ENCODE assay signal across 25 cellular contexts in the genomic region with DNA sequence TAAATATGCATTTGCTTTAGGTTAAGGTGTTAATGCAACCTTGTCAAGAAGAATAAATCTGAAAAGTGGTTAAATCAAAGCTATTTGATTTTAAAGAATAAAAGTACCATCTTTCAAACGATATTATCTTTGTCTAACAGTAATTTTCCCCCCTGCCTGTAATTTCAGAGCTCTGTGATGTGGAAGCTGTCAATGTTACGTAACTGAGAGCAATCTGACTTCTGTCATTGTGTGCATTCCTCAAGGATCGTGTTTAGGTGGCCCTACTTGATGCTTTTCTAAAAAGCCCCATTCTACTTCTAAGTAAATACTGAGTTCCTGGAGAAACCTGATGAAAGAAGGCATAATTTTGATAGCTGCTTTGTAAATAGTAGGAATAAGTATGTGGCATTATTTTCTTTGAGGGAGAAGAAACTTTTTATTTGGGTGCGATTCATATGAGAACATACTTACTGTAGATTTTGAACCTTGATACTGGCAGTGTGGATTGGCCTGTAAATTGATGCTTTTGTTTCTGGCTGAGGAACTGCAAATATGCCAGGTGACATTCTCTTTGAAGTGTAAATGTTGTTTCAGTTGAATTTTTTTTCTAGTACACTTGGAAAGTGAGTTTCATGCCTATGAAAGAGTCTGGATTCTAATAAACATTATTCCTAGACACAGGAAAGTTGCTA.
"Had no signal": no experiment of that assay in that cellular context is flagged by ENCODE, and none has a peak within 500 bp of the region (broad histone marks: within the 10 kb centered on the region; RNA-seq: fewer than 3 reads in every experiment).

No MANE protein-coding gene starts in this region.

- H3K27ac Mint-ChIP-seq: activated B cell treated with CpG ODN at 0.5 μM for 24 hours; activated CD4-positive, alpha-beta memory T cell treated with anti-CD3 and anti-CD28 coated beads for 36 hours; activated CD4-positive, alpha-beta T cell treated with anti-CD3 and anti-CD28 coated beads, Interleukin-2, amount 10 ng/mL, durations not matched to agents 7 days and 5 days; activated naive CD4-positive, alpha-beta T cell treated with anti-CD3 and anti-CD28 coated beads, Interleukin-2, amount 10 ng/mL, durations not matched to agents 7 days and 5 days; activated naive CD8-positive, alpha-beta T cell treated with anti-CD3 and anti-CD28 coated beads for 36 hours; activated T-helper 2 cell treated with anti-CD3 and anti-CD28 coated beads, Interferon-gamma antibody, Interleukin-2, Interleukin-4, amounts not matched to agents 10 μg/mL and 5 μg/mL and 100 μg/mL, durations not matched to agents 14 hours and 24 hours and 36 hours; T-helper 17 cell had no signal

- H3K4me1 Mint-ChIP-seq: activated B cell treated with CpG ODN at 0.5 μM for 24 hours; activated CD4-positive, alpha-beta T cell treated with anti-CD3 and anti-CD28 coated beads, Interleukin-2, amount 10 ng/mL, durations not matched to agents 7 days and 5 days; activated naive CD4-positive, alpha-beta T cell treated with anti-CD3 and anti-CD28 coated beads, Interleukin-2, amount 10 ng/mL, durations not matched to agents 7 days and 5 days; activated naive CD8-positive, alpha-beta T cell treated with anti-CD3 and anti-CD28 coated beads for 36 hours; T-helper 17 cell had no signal

- ATAC-seq: SK-N-SH treated with all-trans-retinoic acid at 6 μM for 48 hours, T-helper 17 cell had no signal

- H3K4me3 Mint-ChIP-seq: activated B cell treated with CpG ODN at 0.5 μM for 24 hours; activated CD4-positive, alpha-beta memory T cell treated with anti-CD3 and anti-CD28 coated beads for 36 hours; activated CD4-positive, alpha-beta T cell treated with anti-CD3 and anti-CD28 coated beads, Interleukin-2, amount 10 ng/mL, durations not matched to agents 7 days and 5 days; activated naive CD4-positive, alpha-beta T cell treated with anti-CD3 and anti-CD28 coated beads, Interleukin-2, amount 10 ng/mL, durations not matched to agents 7 days and 5 days; activated naive CD8-positive, alpha-beta T cell treated with anti-CD3 and anti-CD28 coated beads for 36 hours; T-helper 17 cell had no signal

- H3K36me3 Mint-ChIP-seq: activated CD4-positive, alpha-beta memory T cell treated with anti-CD3 and anti-CD28 coated beads for 36 hours; activated naive CD4-positive, alpha-beta T cell treated with anti-CD3 and anti-CD28 coated beads, Interleukin-2, amount 10 ng/mL, durations not matched to agents 7 days and 5 days; activated naive CD8-positive, alpha-beta T cell treated with anti-CD3 and anti-CD28 coated beads for 36 hours had no signal

- H3K9me3 Mint-ChIP-seq: activated B cell treated with CpG ODN at 0.5 μM for 24 hours; activated naive CD8-positive, alpha-beta T cell treated with anti-CD3 and anti-CD28 coated beads for 36 hours had no signal

- H3K27me3 Mint-ChIP-seq: activated CD4-positive, alpha-beta memory T cell treated with anti-CD3 and anti-CD28 coated beads for 36 hours; activated CD4-positive, alpha-beta T cell treated with anti-CD3 and anti-CD28 coated beads, Interleukin-2, amount 10 ng/mL, durations not matched to agents 7 days and 5 days; activated naive CD4-positive, alpha-beta T cell treated with anti-CD3 and anti-CD28 coated beads, Interleukin-2, amount 10 ng/mL, durations not matched to agents 7 days and 5 days; activated naive CD8-positive, alpha-beta T cell treated with anti-CD3 and anti-CD28 coated beads for 36 hours; T-helper 17 cell had no signal

- FAIRE-seq: TTC549 had no signal

- DNase-seq: activated B cell treated with CpG ODN at 0.5 μM for 24 hours; activated CD4-positive, alpha-beta memory T cell treated with anti-CD3 and anti-CD28 coated beads for 36 hours; activated CD4-positive, alpha-beta T cell treated with anti-CD3 and anti-CD28 coated beads for 1 hour; activated CD4-positive, alpha-beta T cell treated with anti-CD3 and anti-CD28 coated beads, Interleukin-2, amount 10 ng/mL, durations not matched to agents 7 days and 5 days; activated gamma-delta T cell treated with Interleukin-2 at 50 U/mL for 16 hours; activated naive CD4-positive, alpha-beta T cell treated with anti-CD3 and anti-CD28 coated beads, Interleukin-2, amount 10 ng/mL, durations not matched to agents 7 days and 5 days; activated naive CD8-positive, alpha-beta T cell treated with anti-CD3 and anti-CD28 coated beads for 36 hours; activated T-cell treated with anti-CD3 and anti-CD28 coated beads for 4 hours; activated T-cell treated with anti-CD3 and anti-CD28 coated beads, Interleukin-2, amount 50 U/mL, for 48 hours; adrenal gland; anterior cingulate cortex; MG63; MV-4-11; NCI-H1092 treated with DMSO at 0.1 percent for 48 hours; NCI-H1417 treated with DMSO at 0.1 percent for 48 hours; NCI-H187; NCI-H2171 treated with DMSO at 0.1 percent for 48 hours; NCI-H226; Peyer's patch; SHP77; T-helper 17 cell; T-helper 9 cell had no signal
